In genomic region chr20:44491635-44492395, GRCh38 we compare ENCODE assay signal across 11 cellular contexts. TPM values are rescaled to one million over a fixed set of nuclear protein-coding genes. Genes with fewer than 3 reads are reported as not detected.
A peak's percentile ranks its signal among the peaks of the same experiment; 100 is the strongest.
DNase-seq lines count a peak whose midpoint lies in the region; ATAC-seq, FAIRE-seq and TF ChIP-seq lines count a peak whose summit lies in the region.
"Had no signal": no experiment of that assay in that cellular context is flagged by ENCODE, and none has a peak within 500 bp of the region (broad histone marks: within the 10 kb centered on the region; RNA-seq: fewer than 3 reads in every experiment).

No MANE protein-coding gene starts in this region.

- H4K8ac ChIP-seq in mesenchymal stem cell (ENCODE audit: low read length): peak overlapping the region; percentile 21

- H3K79me2 ChIP-seq in mammary epithelial cell (ENCODE audit: insufficient read depth, low read length) (peaks cover 3% of the 10 kb centered on the region), K562 (ENCODE audit: control insufficient read depth, insufficient read depth, low read length) (no peaks in the 10 kb centered on the region)

- H3K36me3 ChIP-seq in mammary epithelial cell (ENCODE audit: insufficient read depth, low read length): peaks cover 11% of the 10 kb centered on the region
- H3K36me3 ChIP-seq in K562 (ENCODE audit: control insufficient read depth, insufficient read depth, low read length): peaks cover 82% of the 10 kb centered on the region
- peaks cover 22 to 77% of the 10 kb centered on the region in 2 experiments for H3K36me3 ChIP-seq in mesenchymal stem cell (ENCODE audit: control insufficient read depth in 1 of 2, insufficient read depth in 2 of 2, low read depth in 1 of 2, low read length in 2 of 2)
- peaks cover 12% of the 10 kb centered on the region for H3K36me3 ChIP-seq in urinary bladder (ENCODE audit: insufficient read depth)

- H3K79me1 ChIP-seq in mesenchymal stem cell (replicated peaks; ENCODE audit: low read length, poor library complexity, severe bottlenecking): peaks cover 15% of the 10 kb centered on the region

- H3K23ac ChIP-seq in mesenchymal stem cell (ENCODE audit: low read length in 2 of 2): no peak overlapping the region

- H2BK15ac ChIP-seq in mesenchymal stem cell (ENCODE audit: low read depth, poor library complexity, severe bottlenecking): no peak overlapping the region

- H4K20me1 ChIP-seq in mammary epithelial cell (ENCODE audit: insufficient read depth, low read length): no peaks in the 10 kb centered on the region
- peaks cover 3% of the 10 kb centered on the region; the same call in 1 of the 2 replicates for H4K20me1 ChIP-seq in K562 (replicated peaks; ENCODE audit: control insufficient read depth, insufficient read depth, low read length)

- POLR2A ChIA-PET in MCF 10A (lab: Yijun Ruan, JAX): interaction anchor here (0.6 to 5.1 kb wide), 10 partner anchors 8 to 323 kb away, joined by 3 to 26 read pairs (median 4); partner anchors contain the start of genes SERINC3 and TTPAL
- POLR2A ChIA-PET in K562 (lab: Yijun Ruan, JAX): interaction anchor here (0.7 to 1.2 kb wide), 3 partner anchors 11 to 181 kb away, joined by 3 to 4 read pairs (median 3); no protein-coding TSS in a partner anchor

- no peak overlapping the region for H3K27ac ChIP-seq in mammary epithelial cell (ENCODE audit: insufficient read depth, low read depth, low read length)
- no peak overlapping the region; the same call in 2 of the 3 replicates for H3K27ac ChIP-seq in K562 (ENCODE audit: extremely low read depth, low read depth, low read length)
- H3K27ac ChIP-seq in mesenchymal stem cell (ENCODE audit: low read length, poor library complexity, severe bottlenecking): peak overlapping the region; percentile 13
- H3K27ac ChIP-seq in urinary bladder (ENCODE audit: low read depth): peak overlapping the region; percentile 24

- H3K9ac ChIP-seq in mammary epithelial cell (ENCODE audit: insufficient read depth, low read length): no peak overlapping the region
- no peak overlapping the region for H3K9ac ChIP-seq in K562 (ENCODE audit: insufficient read depth in 1 of 2, low read depth in 2 of 2, low read length in 2 of 2)
- H3K9ac ChIP-seq in mesenchymal stem cell (ENCODE audit: low read length): peak overlapping the region; percentile 82

- peak overlapping the region in 1 of 2 experiments; percentile 39 for H3K4ac ChIP-seq in mesenchymal stem cell (ENCODE audit: low read depth in 1 of 2, low read length in 2 of 2)

- peak overlapping the region; percentile 37 to 41 for H2BK12ac ChIP-seq in mesenchymal stem cell (ENCODE audit: low read length in 2 of 2)

- TF ChIP-seq RAD21 in K562 (CRISPR knock-in tag; conservative IDR thresholded peaks at IDR 0.05 in 1 of 2, IDR thresholded peaks at IDR 0.05 in 1 of 2): no peak

- peak overlapping the region; percentile 88 for H3K27ac Mint-ChIP-seq in MCF 10A (ENCODE audit: low read depth, unreplicated experiment)

- CTCF ChIA-PET in MCF 10A (lab: Yijun Ruan, JAX): interaction anchor here (0.6 to 1.2 kb wide), 4 partner anchors 20 to 331 kb away, joined by 3 to 6 read pairs (median 4); no protein-coding TSS in a partner anchor
- CTCF ChIA-PET in mammary epithelial cell (lab: Charles Lee; ENCODE audit: low non-redundant PET): no interaction called here
- CTCF ChIA-PET in K562 (lab: Yijun Ruan, JAX; ENCODE audit: low intra/inter-chr PET ratio): no interaction called here

- H3K4me2 ChIP-seq in mammary epithelial cell (ENCODE audit: insufficient read depth, low read depth, low read length): no peak overlapping the region
- no peak overlapping the region for H3K4me2 ChIP-seq in K562 (ENCODE audit: insufficient read depth, low read length)
- no peak overlapping the region for H3K4me2 ChIP-seq in mesenchymal stem cell (ENCODE audit: low read length, poor library complexity, severe bottlenecking)

- H2BK120ac ChIP-seq in mesenchymal stem cell (ENCODE audit: low read depth, low read length): no peak overlapping the region

- H3K14ac ChIP-seq in mesenchymal stem cell (ENCODE audit: low read length in 2 of 2): no peak overlapping the region

- no peaks in the 10 kb centered on the region for H3K27me3 ChIP-seq in mammary epithelial cell (ENCODE audit: insufficient read depth, low read length)
- no peaks in the 10 kb centered on the region for H3K27me3 ChIP-seq in K562 (ENCODE audit: control insufficient read depth in 2 of 2, insufficient read depth in 2 of 2, low read length in 2 of 2)
- no peaks in the 10 kb centered on the region for H3K27me3 ChIP-seq in mesenchymal stem cell (ENCODE audit: control insufficient read depth in 1 of 2, insufficient read depth in 1 of 2, low read length in 2 of 2)

- H3K4me1 ChIP-seq in mammary epithelial cell (ENCODE audit: insufficient read depth, low read length): peaks cover 31% of the 10 kb centered on the region
- H3K4me1 ChIP-seq in K562 (replicated peaks in 1 of 2; ENCODE audit: control insufficient read depth in 2 of 2, insufficient read depth in 2 of 2, low read length in 2 of 2): no peaks in the 10 kb centered on the region; a peak in 2 of 5 replicates
- peaks cover 4% of the 10 kb centered on the region for H3K4me1 ChIP-seq in mesenchymal stem cell (ENCODE audit: control insufficient read depth, insufficient read depth, low read depth, low read length)
- no peaks in the 10 kb centered on the region for H3K4me1 ChIP-seq in urinary bladder (ENCODE audit: insufficient read depth)

- no peak for FAIRE-seq in K562 (lab: Jason Lieb, UNC)
- FAIRE-seq: endothelial cell of umbilical vein had no signal

- H3K9me3 Mint-ChIP-seq in MCF 10A (ENCODE audit: unreplicated experiment): no peaks in the 10 kb centered on the region

- in situ Hi-C loops in mammary epithelial cell (cut with MboI; ENCODE audit: low sequenced_read_pairs in 2 of 2): no loop called here
- in situ Hi-C loops in K562 (cut with MboI): no loop called here

- peaks cover 83% of the 10 kb centered on the region for H3K36me3 Mint-ChIP-seq in MCF 10A (ENCODE audit: insufficient read depth, unreplicated experiment)

- H2AK5ac ChIP-seq in mesenchymal stem cell (ENCODE audit: low read length, severe bottlenecking): no peak overlapping the region

- no peaks in the 10 kb centered on the region for H3K27me3 Mint-ChIP-seq in MCF 10A (ENCODE audit: insufficient read depth, unreplicated experiment)

- BruUV-seq in MCF 10A (replicated peaks; lab: Mats Ljungman, UMichigan): no TSS peak
- no TSS peak for BruUV-seq in mammary epithelial cell (replicated peaks; lab: Mats Ljungman, UMichigan)
- BruUV-seq in K562 (replicated peaks; lab: Mats Ljungman, UMichigan): no TSS peak

- TF ChIP-seq EP300 in K562 (IDR thresholded peaks at IDR 0.05; ENCODE audit: low read length): no peak

- H3K4me1 Mint-ChIP-seq in MCF 10A (ENCODE audit: insufficient read depth, unreplicated experiment): peaks cover 27% of the 10 kb centered on the region

- no peak overlapping the region for H3K18ac ChIP-seq in mesenchymal stem cell (ENCODE audit: low read depth in 1 of 2, low read length in 2 of 2)

- TF ChIP-seq CTCF in MCF 10A (IDR thresholded peaks at IDR 0.05; ENCODE audit: unreplicated experiment): no peak
- no peak for TF ChIP-seq CTCF in mammary epithelial cell (conservative IDR thresholded peaks at IDR 0.05 in 1 of 2, IDR thresholded peaks at IDR 0.05 in 1 of 2; ENCODE audit: extremely low read depth in 1 of 2, insufficient read depth in 1 of 2, low read depth in 1 of 2, low read length in 2 of 2)
- no peak for TF ChIP-seq CTCF in K562 (IDR thresholded peaks at IDR 0.05 in 2 of 3, conservative IDR thresholded peaks at IDR 0.05 in 1 of 3; ENCODE audit: insufficient read depth in 2 of 3, low read depth in 1 of 3, low read length in 3 of 3)

- H2AFZ ChIP-seq in mammary epithelial cell (ENCODE audit: low read depth, low read length) (no peak overlapping the region), K562 (ENCODE audit: low read depth, low read length) (no peak overlapping the region), mesenchymal stem cell (ENCODE audit: low read depth, low read length) (no peak overlapping the region)

- H2BK5ac ChIP-seq in mesenchymal stem cell (ENCODE audit: low read depth, low read length, poor library complexity, severe bottlenecking): no peak overlapping the region

- no peaks in the 10 kb centered on the region for H3K9me3 ChIP-seq in mammary epithelial cell (replicated peaks; ENCODE audit: insufficient read depth, low read length)
- no peaks in the 10 kb centered on the region for H3K9me3 ChIP-seq in K562 (replicated peaks; ENCODE audit: control insufficient read depth, insufficient read depth, low read depth, low read length)
- H3K9me3 ChIP-seq in mesenchymal stem cell (ENCODE audit: control insufficient read depth, low read length): no peaks in the 10 kb centered on the region

- H3K4me3 ChIP-seq in mammary epithelial cell (replicated peaks in 1 of 3; ENCODE audit: insufficient read depth in 1 of 3, low read depth in 2 of 3, low read length in 3 of 3) (no peak overlapping the region), K562 (no peak overlapping the region), mesenchymal stem cell (ENCODE audit: insufficient read depth in 1 of 2, low read depth in 1 of 2, low read length in 2 of 2) (peak overlapping the region in 1 of 2 experiments; percentile 26), urinary bladder (ENCODE audit: low read depth, low read length) (no peak overlapping the region)

- TF ChIP-seq POLR2A in K562 (conservative IDR thresholded peaks at IDR 0.05): 0 out of 2 replicates have a peak, but pooled peaks have one; percentile 28

- intact Hi-C loops in MCF 10A (cut with micrococcal nuclease): no loop called here
- intact Hi-C loops in mammary epithelial cell (cut with micrococcal nuclease): loop anchor here (10.0 kb wide), 1 partner anchor 243 kb away; no protein-coding TSS in a partner anchor
- intact Hi-C loops in K562 (cut with micrococcal nuclease): no loop called here

- dilution Hi-C loops in mammary epithelial cell (cut with HindIII; ENCODE audit: low sequenced_read_pairs): no loop called here

- peak; percentile 18; the same call in 2 of the 3 replicates for ATAC-seq in K562

- 100% methylated on average over 5 of the region's 5 CpGs for WGBS in mammary epithelial cell (ENCODE audit: low coverage, missing lambda C conversion rate)
- WGBS in K562 (ENCODE audit: insufficient coverage, low coverage, missing lambda C conversion rate): 70% methylated on average over 5 of the region's 5 CpGs
- 57% methylated on average over 5 of the region's 5 CpGs for WGBS in mesenchymal stem cell
- WGBS in urinary bladder: 56% methylated on average over 5 of the region's 5 CpGs

- H4K91ac ChIP-seq in mesenchymal stem cell (ENCODE audit: low read length): peak overlapping the region; percentile 23

- DNase-seq in MCF 10A (ENCODE audit: unreplicated experiment) (no peak), mammary epithelial cell (no peak), K562 (ENCODE audit: extremely low read depth in 1 of 4, low spot score in 3 of 4) (no peak), mesenchymal stem cell (peak; percentile 72), OCI-M1 (lab: John Stamatoyannopoulos, UW) (no peak), NCI-H226 (no peak), germinal center (ENCODE audit: low spot score) (no peak)
- DNase-seq: activated CD8-positive, alpha-beta memory T cell treated with anti-CD3 and anti-CD28 coated beads for 24 hours; C1 segment of cervical spinal cord had no signal

- H3K4me3 Mint-ChIP-seq in MCF 10A (ENCODE audit: unreplicated experiment): no peak overlapping the region

- H3K9me1 ChIP-seq in K562 (ENCODE audit: control insufficient read depth, insufficient read depth, low read length): no peaks in the 10 kb centered on the region

RNA-seq across cellular contexts. Expression of gene TTPAL, which starts 16.1 kb away (rescaled TPM):
- total RNA-seq in MCF 10A (2022) (34.1 and 35.4 TPM in 2 replicates), mammary epithelial cell (10 to 100 TPM; 59.0 TPM), K562 (2014; rRNA removed) (1.7 and 2.3 TPM in 2 replicates), K562 (2014; rRNA removed; fragmentation: Illumina TruSeq; extraction: Trizol) (3.7 and 3.8 TPM in 2 replicates), K562 (2015; rRNA removed; fragmentation: Illumina TruSeq; extraction: Trizol) (2.8 and 3.4 TPM in 2 replicates), K562 (2021) (6.6 and 7.0 TPM in 2 replicates), urinary bladder (7.6 TPM)
- polyA plus RNA-seq in mammary epithelial cell (16.1 TPM), K562 (2011; rRNA removed) (1.8 and 1.9 TPM in 2 replicates), K562 (2014; fragmentation: Illumina TruSeq; extraction: Trizol) (4.2 and 4.6 TPM in 2 replicates), K562 (2014; fragmentation: Nextera tagmentation; extraction: Ambion mirVana) (1 to 10 TPM; 1.1 to 1.5 TPM), K562 (2014; rRNA removed) (2.6 and 2.9 TPM in 2 replicates), urinary bladder (3.9 TPM)
- polyA minus RNA-seq in mammary epithelial cell: 72.9 TPM
- total RNA-seq in K562 (2011; cell fraction: chromatin; rRNA removed; ENCODE audit: low replicate concordance): 10.0 and 15.3 TPM in 2 replicates
- 5.7 and 7.5 TPM in 2 replicates for total RNA-seq in K562 (2011; cell fraction: nucleolus; rRNA removed)
- 7.3 and 10.5 TPM in 2 replicates for total RNA-seq in K562 (2011; cell fraction: nucleoplasm; rRNA removed)
- polyA plus RNA-seq in K562 (2011; cell fraction: cytosol; rRNA removed): 1.2 and 1.7 TPM in 2 replicates
- 2.0 and 5.5 TPM in 2 replicates for polyA plus RNA-seq in K562 (2011; cell fraction: nucleus; rRNA removed)
- 3.4 and 3.8 TPM in 2 replicates for polyA plus RNA-seq in K562 (2012)
- polyA minus RNA-seq in K562 (2011; rRNA and poly(A)+ RNA removed): 2.9 and 3.0 TPM in 2 replicates
- 2.0 and 3.1 TPM in 2 replicates for polyA minus RNA-seq in K562 (2011; cell fraction: cytosol; rRNA and poly(A)+ RNA removed)
- polyA minus RNA-seq in K562 (2011; cell fraction: nucleus; rRNA and poly(A)+ RNA removed): 1.5 and 2.7 TPM in 2 replicates
- polyA plus RNA-seq in mesenchymal stem cell (2013, experiment 1 of 2): 9.3 TPM
- 10.5 TPM for polyA plus RNA-seq in mesenchymal stem cell (2013, experiment 2 of 2)

RNA-seq across cellular contexts. Expression of gene SERINC3, which starts 30.1 kb away (rescaled TPM):
- 104 and 126 TPM in 2 replicates for total RNA-seq in MCF 10A (2022)
- 100 to 1,000 TPM; 101 to 153 TPM for total RNA-seq in mammary epithelial cell
- polyA plus RNA-seq in mammary epithelial cell: 169 TPM
- 194 TPM for polyA minus RNA-seq in mammary epithelial cell
- 69.8 and 104 TPM in 2 replicates for total RNA-seq in K562 (2011; cell fraction: chromatin; rRNA removed; ENCODE audit: low replicate concordance)
- total RNA-seq in K562 (2011; cell fraction: nucleolus; rRNA removed): 129 and 134 TPM in 2 replicates
- 110 and 125 TPM in 2 replicates for total RNA-seq in K562 (2011; cell fraction: nucleoplasm; rRNA removed)
- 24.7 and 26.4 TPM in 2 replicates for total RNA-seq in K562 (2014; rRNA removed)
- total RNA-seq in K562 (2014; rRNA removed; fragmentation: Illumina TruSeq; extraction: Trizol): 40.2 and 47.5 TPM in 2 replicates
- 32.5 and 34.7 TPM in 2 replicates for total RNA-seq in K562 (2015; rRNA removed; fragmentation: Illumina TruSeq; extraction: Trizol)
- total RNA-seq in K562 (2021): 43.1 and 48.8 TPM in 2 replicates
- 107 and 130 TPM in 2 replicates for polyA plus RNA-seq in K562 (2011; rRNA removed)
- 115 and 165 TPM in 2 replicates for polyA plus RNA-seq in K562 (2011; cell fraction: cytosol; rRNA removed)
- polyA plus RNA-seq in K562 (2011; cell fraction: nucleus; rRNA removed): 76.3 and 79.4 TPM in 2 replicates
- polyA plus RNA-seq in K562 (2012): 42.5 and 62.4 TPM in 2 replicates
- polyA plus RNA-seq in K562 (2014; fragmentation: Illumina TruSeq; extraction: Trizol): 55.6 and 58.3 TPM in 2 replicates
- polyA plus RNA-seq in K562 (2014; fragmentation: Nextera tagmentation; extraction: Ambion mirVana): 10 to 100 TPM; 73.1 to 93.2 TPM
- polyA plus RNA-seq in K562 (2014; rRNA removed): 34.7 and 38.6 TPM in 2 replicates
- 202 and 263 TPM in 2 replicates for polyA minus RNA-seq in K562 (2011; rRNA and poly(A)+ RNA removed)
- polyA minus RNA-seq in K562 (2011; cell fraction: cytosol; rRNA and poly(A)+ RNA removed): 83.5 and 95.9 TPM in 2 replicates
- polyA minus RNA-seq in K562 (2011; cell fraction: nucleus; rRNA and poly(A)+ RNA removed): 25.7 and 39.3 TPM in 2 replicates
- 154 TPM for polyA plus RNA-seq in mesenchymal stem cell (2013, experiment 1 of 2)
- 162 TPM for polyA plus RNA-seq in mesenchymal stem cell (2013, experiment 2 of 2)
- total RNA-seq in urinary bladder: 73.9 TPM
- polyA plus RNA-seq in urinary bladder: 93.4 TPM

Comparison
In these comparisons a context has a peak if more than half of its experiments do, and no peak if none do; other contexts are left out.
1. H3K27ac ChIP-seq: peak in mesenchymal stem cell (single experiment) and urinary bladder (single experiment); none in mammary epithelial cell (single experiment) and K562 (single experiment).